In the genomic region with DNA sequence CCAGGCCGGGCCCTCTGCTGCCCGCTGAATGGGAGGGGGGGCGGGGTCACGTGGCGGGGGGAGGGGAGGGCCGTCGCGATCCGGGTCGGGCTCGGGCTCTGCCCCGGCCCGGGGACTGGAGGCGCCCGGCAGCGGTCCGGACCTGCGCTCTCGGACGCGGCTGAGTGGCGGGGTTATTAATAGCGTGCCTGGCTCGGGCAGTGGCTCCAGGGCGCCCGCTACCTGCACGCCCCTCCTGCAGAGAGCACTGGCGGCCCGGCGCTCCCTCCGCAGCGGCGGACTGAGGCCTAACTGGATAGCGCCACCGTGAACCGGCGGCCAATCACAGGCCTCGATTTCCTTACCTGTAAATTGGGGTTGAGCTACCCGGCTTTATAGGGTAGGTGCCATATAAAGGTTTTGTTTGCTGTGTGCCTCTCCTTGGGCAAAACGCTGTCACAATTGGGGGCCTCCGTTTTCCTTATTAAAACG, we compare ENCODE assay signal across 1 cellular context.
TF ChIP-seq lines count a peak whose summit lies in the region.

No MANE protein-coding gene starts in this region.

TF ChIP-seq in SK-N-SH treated with all-trans-retinoic acid at 6 μM for 48 hours, 23 proteins besides CTCF, POLR2A, EP300 and RAD21 (continued from another document):
- TF ChIP-seq PPARA (CRISPR knock-in tag; IDR thresholded peaks at IDR 0.05; ENCODE audit: borderline replicate concordance): no peak
- TF ChIP-seq, protein P1, sequence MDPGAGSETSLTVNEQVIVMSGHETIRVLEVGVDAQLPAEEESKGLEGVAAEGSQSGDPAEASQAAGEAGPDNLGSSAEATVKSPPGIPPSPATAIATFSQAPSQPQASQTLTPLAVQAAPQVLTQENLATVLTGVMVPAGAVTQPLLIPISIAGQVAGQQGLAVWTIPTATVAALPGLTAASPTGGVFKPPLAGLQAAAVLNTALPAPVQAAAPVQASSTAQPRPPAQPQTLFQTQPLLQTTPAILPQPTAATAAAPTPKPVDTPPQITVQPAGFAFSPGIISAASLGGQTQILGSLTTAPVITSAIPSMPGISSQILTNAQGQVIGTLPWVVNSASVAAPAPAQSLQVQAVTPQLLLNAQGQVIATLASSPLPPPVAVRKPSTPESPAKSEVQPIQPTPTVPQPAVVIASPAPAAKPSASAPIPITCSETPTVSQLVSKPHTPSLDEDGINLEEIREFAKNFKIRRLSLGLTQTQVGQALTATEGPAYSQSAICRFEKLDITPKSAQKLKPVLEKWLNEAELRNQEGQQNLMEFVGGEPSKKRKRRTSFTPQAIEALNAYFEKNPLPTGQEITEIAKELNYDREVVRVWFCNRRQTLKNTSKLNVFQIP (CRISPR knock-in tag; IDR thresholded peaks at IDR 0.05; ENCODE audit: borderline replicate concordance, low read depth): no peak
- no peak for TF ChIP-seq ZFP3 (CRISPR knock-in tag; IDR thresholded peaks at IDR 0.05)
- TF ChIP-seq BACH2 (CRISPR knock-in tag; IDR thresholded peaks at IDR 0.05; ENCODE audit: borderline replicate concordance): no peak
- TF ChIP-seq, protein P2, sequence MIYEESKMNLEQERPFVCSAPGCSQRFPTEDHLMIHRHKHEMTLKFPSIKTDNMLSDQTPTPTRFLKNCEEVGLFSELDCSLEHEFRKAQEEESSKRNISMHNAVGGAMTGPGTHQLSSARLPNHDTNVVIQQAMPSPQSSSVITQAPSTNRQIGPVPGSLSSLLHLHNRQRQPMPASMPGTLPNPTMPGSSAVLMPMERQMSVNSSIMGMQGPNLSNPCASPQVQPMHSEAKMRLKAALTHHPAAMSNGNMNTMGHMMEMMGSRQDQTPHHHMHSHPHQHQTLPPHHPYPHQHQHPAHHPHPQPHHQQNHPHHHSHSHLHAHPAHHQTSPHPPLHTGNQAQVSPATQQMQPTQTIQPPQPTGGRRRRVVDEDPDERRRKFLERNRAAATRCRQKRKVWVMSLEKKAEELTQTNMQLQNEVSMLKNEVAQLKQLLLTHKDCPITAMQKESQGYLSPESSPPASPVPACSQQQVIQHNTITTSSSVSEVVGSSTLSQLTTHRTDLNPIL (CRISPR knock-in tag; IDR thresholded peaks at IDR 0.05; ENCODE audit: low read depth): no peak
